25 cellular contexts compared by ENCODE assay signal in the genomic region with DNA sequence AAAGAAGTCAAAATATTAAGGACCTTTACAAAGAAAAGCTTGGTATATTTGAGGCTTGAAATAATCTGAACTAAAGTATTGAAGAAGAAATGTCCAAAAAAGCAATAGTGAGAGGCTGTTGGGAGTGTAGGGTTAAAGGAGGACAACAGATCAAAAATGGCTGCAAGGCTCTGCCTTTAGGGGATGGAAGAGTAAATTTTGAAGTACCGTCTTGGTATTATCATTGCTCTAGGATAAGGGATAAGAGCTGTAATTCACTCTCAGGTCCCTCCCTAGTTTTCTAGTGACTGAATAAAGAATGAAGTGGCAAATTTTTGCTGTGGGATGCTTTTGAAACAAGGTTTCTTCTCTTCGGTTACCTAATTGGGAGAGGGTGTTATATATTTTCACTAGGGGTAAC. TPM values are rescaled to one million over a fixed set of nuclear protein-coding genes. Genes with fewer than 3 reads are reported as not detected.
DNase-seq lines count a peak whose midpoint lies in the region; ATAC-seq and TF ChIP-seq lines count a peak whose summit lies in the region.
"Had no signal": no experiment of that assay in that cellular context is flagged by ENCODE, and none has a peak within 500 bp of the region (broad histone marks: within the 10 kb centered on the region; RNA-seq: fewer than 3 reads in every experiment).

No MANE protein-coding gene starts in this region.

- H3K79me2 ChIP-seq in MM.1S (ENCODE audit: low read length), result peaks cover 97% of the 10 kb centered on the region

- TF ChIP-seq CTCF in MM.1S (IDR thresholded peaks at IDR 0.05; ENCODE audit: low read length) (no peak), vagina (IDR thresholded peaks at IDR 0.05) (no peak)

- peaks cover 42% of the 10 kb centered on the region for H3K4me1 Mint-ChIP-seq in activated CD4-positive, alpha-beta memory T cell treated with anti-CD3 and anti-CD28 coated beads, Interleukin-2, amount 10 ng/mL, durations not matched to agents 7 days and 5 days
- H3K4me1 Mint-ChIP-seq in activated CD4-positive, alpha-beta memory T cell treated with anti-CD3 and anti-CD28 coated beads for 36 hours (ENCODE audit: low read depth), result peaks cover 56% of the 10 kb centered on the region
- H3K4me1 Mint-ChIP-seq in activated naive CD8-positive, alpha-beta T cell treated with anti-CD3 and anti-CD28 coated beads, Interleukin-2, amount 50 U/mL, for 24 hours, result peaks cover 71% of the 10 kb centered on the region
- peaks cover 31 to 48% of the 10 kb centered on the region in 2 donors for H3K4me1 Mint-ChIP-seq in natural killer cell treated with Interleukin-12 subunit alpha and Interleukin-12 subunit beta and Interleukin-15 and Interleukin-18, amount 100 ng/mL, for 72 hours (ENCODE audit: low read depth in 2 of 2)

- H4K20me1 ChIP-seq in MM.1S (ENCODE audit: insufficient read depth, low read length), result no peaks in the 10 kb centered on the region

- no peak overlapping the region for H2AFZ ChIP-seq in MM.1S (ENCODE audit: low read length)

- POLR2A ChIA-PET in activated CD4-positive, alpha-beta memory T cell treated with anti-CD3 and anti-CD28 coated beads, Interleukin-2, amount 10 ng/mL, durations not matched to agents 7 days and 5 days (lab: Charles Lee), result interaction anchor here (1.2 to 3.1 kb wide), 3 partner anchors 30 to 39 kb away, joined by 3 to 21 read pairs (median 3); partner anchors contain the start of gene LEMD3
- POLR2A ChIA-PET in activated CD4-positive, alpha-beta memory T cell treated with anti-CD3 and anti-CD28 coated beads for 36 hours (lab: Charles Lee), result no interaction called here

- CTCF ChIA-PET in activated CD4-positive, alpha-beta memory T cell treated with anti-CD3 and anti-CD28 coated beads, Interleukin-2, amount 10 ng/mL, durations not matched to agents 7 days and 5 days (lab: Charles Lee), result interaction anchor here (0.6 to 2.4 kb wide), 3 partner anchors 24 to 116 kb away, joined by 3 to 13 read pairs (median 5); partner anchors contain the start of gene LEMD3
- CTCF ChIA-PET in activated CD4-positive, alpha-beta memory T cell treated with anti-CD3 and anti-CD28 coated beads for 36 hours (lab: Charles Lee), result no interaction called here

- no peak for ATAC-seq in activated naive CD8-positive, alpha-beta T cell treated with anti-CD3 and anti-CD28 coated beads, Interleukin-2, amount 50 U/mL, for 24 hours
- no peak for ATAC-seq in natural killer cell treated with Interleukin-12 subunit alpha and Interleukin-12 subunit beta and Interleukin-15 and Interleukin-18, amount 100 ng/mL, for 72 hours
- ATAC-seq: left lobe of liver, mucosa of descending colon had no signal

- H3K27ac ChIP-seq in MM.1S (ENCODE audit: low read length), result peak overlapping the region; percentile 57; the same call in 1 of the 2 replicates
- no peak overlapping the region for H3K27ac ChIP-seq in vagina
- H3K27ac ChIP-seq: esophagus muscularis mucosa, SK-N-MC, thoracic aorta had no signal

- H3K9me3 ChIP-seq in MM.1S (replicated peaks; ENCODE audit: insufficient read depth, low read length) (no peaks in the 10 kb centered on the region), vagina (no peaks in the 10 kb centered on the region)
- H3K9me3 ChIP-seq: esophagus muscularis mucosa, mucosa of descending colon, thoracic aorta had no signal

- H3K4me1 ChIP-seq in MM.1S (ENCODE audit: low read length) (peaks cover 71% of the 10 kb centered on the region), vagina (peaks cover 33% of the 10 kb centered on the region)

- H3K27me3 ChIP-seq in MM.1S (replicated peaks; ENCODE audit: insufficient read depth, low read length), result no peaks in the 10 kb centered on the region
- H3K27me3 ChIP-seq in vagina, result no peaks in the 10 kb centered on the region
- H3K27me3 ChIP-seq: esophagus muscularis mucosa had no signal

- H3K27me3 Mint-ChIP-seq in activated CD4-positive, alpha-beta memory T cell treated with anti-CD3 and anti-CD28 coated beads, Interleukin-2, amount 10 ng/mL, durations not matched to agents 7 days and 5 days, result no peaks in the 10 kb centered on the region
- no peaks in the 10 kb centered on the region for H3K27me3 Mint-ChIP-seq in activated CD4-positive, alpha-beta memory T cell treated with anti-CD3 and anti-CD28 coated beads for 36 hours
- H3K27me3 Mint-ChIP-seq in activated naive CD8-positive, alpha-beta T cell treated with anti-CD3 and anti-CD28 coated beads, Interleukin-2, amount 50 U/mL, for 24 hours, result no peaks in the 10 kb centered on the region
- H3K27me3 Mint-ChIP-seq in natural killer cell treated with Interleukin-12 subunit alpha and Interleukin-12 subunit beta and Interleukin-15 and Interleukin-18, amount 100 ng/mL, for 72 hours, result no peaks in the 10 kb centered on the region

- peak overlapping the region; percentile 82; the same call in 1 of the 2 replicates for H3K4me2 ChIP-seq in MM.1S (ENCODE audit: low read depth, low read length)

- intact Hi-C loops in activated CD4-positive, alpha-beta memory T cell treated with anti-CD3 and anti-CD28 coated beads for 36 hours (cut with micrococcal nuclease), result loop anchor here (2.0 kb wide), 1 partner anchor 39 kb away; the partner anchor contains the start of gene LEMD3
- intact Hi-C loops in vagina (cut with DNase I), result no loop called here

- peak overlapping the region; percentile 47 for H3K27ac Mint-ChIP-seq in activated CD4-positive, alpha-beta memory T cell treated with anti-CD3 and anti-CD28 coated beads, Interleukin-2, amount 10 ng/mL, durations not matched to agents 7 days and 5 days
- no peak overlapping the region for H3K27ac Mint-ChIP-seq in activated CD4-positive, alpha-beta memory T cell treated with anti-CD3 and anti-CD28 coated beads for 36 hours
- H3K27ac Mint-ChIP-seq in activated naive CD8-positive, alpha-beta T cell treated with anti-CD3 and anti-CD28 coated beads, Interleukin-2, amount 50 U/mL, for 24 hours, result peak overlapping the region; percentile 59
- peak overlapping the region; percentile 4 to 13 for H3K27ac Mint-ChIP-seq in natural killer cell treated with Interleukin-12 subunit alpha and Interleukin-12 subunit beta and Interleukin-15 and Interleukin-18, amount 100 ng/mL, for 72 hours
- H3K27ac Mint-ChIP-seq: HFFc6 had no signal

- H3K36me3 ChIP-seq in MM.1S (replicated peaks; ENCODE audit: insufficient read depth, low read length), result no peaks in the 10 kb centered on the region; the same call in 1 of the 2 replicates
- H3K36me3 ChIP-seq in vagina, result peaks cover 0 to 3% of the 10 kb centered on the region in 2 donors
- H3K36me3 ChIP-seq: thoracic aorta had no signal

- H3F3A ChIP-seq in MM.1S (ENCODE audit: insufficient read depth, low read length), result peaks cover 27% of the 10 kb centered on the region

- TF ChIP-seq POLR2A in vagina (IDR thresholded peaks at IDR 0.05), result no peak

- no peaks in the 10 kb centered on the region for H3K9me3 Mint-ChIP-seq in activated CD4-positive, alpha-beta memory T cell treated with anti-CD3 and anti-CD28 coated beads, Interleukin-2, amount 10 ng/mL, durations not matched to agents 7 days and 5 days
- H3K9me3 Mint-ChIP-seq in activated CD4-positive, alpha-beta memory T cell treated with anti-CD3 and anti-CD28 coated beads for 36 hours, result no peaks in the 10 kb centered on the region
- peaks cover 6% of the 10 kb centered on the region for H3K9me3 Mint-ChIP-seq in activated naive CD8-positive, alpha-beta T cell treated with anti-CD3 and anti-CD28 coated beads, Interleukin-2, amount 50 U/mL, for 24 hours
- no peaks in the 10 kb centered on the region for H3K9me3 Mint-ChIP-seq in natural killer cell treated with Interleukin-12 subunit alpha and Interleukin-12 subunit beta and Interleukin-15 and Interleukin-18, amount 100 ng/mL, for 72 hours
- H3K9me3 Mint-ChIP-seq: HFFc6 had no signal

- H3K4me3 ChIP-seq in MM.1S (ENCODE audit: low read length) (peak overlapping the region; percentile 39; the same call in 1 of the 2 replicates), vagina (no peak overlapping the region)
- H3K4me3 ChIP-seq: esophagus muscularis mucosa, mucosa of descending colon, SK-N-MC, thoracic aorta had no signal

- peaks cover 41% of the 10 kb centered on the region for H3K36me3 Mint-ChIP-seq in activated CD4-positive, alpha-beta memory T cell treated with anti-CD3 and anti-CD28 coated beads, Interleukin-2, amount 10 ng/mL, durations not matched to agents 7 days and 5 days (ENCODE audit: low read depth)
- H3K36me3 Mint-ChIP-seq in activated CD4-positive, alpha-beta memory T cell treated with anti-CD3 and anti-CD28 coated beads for 36 hours, result peaks cover 3% of the 10 kb centered on the region
- peaks cover 35% of the 10 kb centered on the region for H3K36me3 Mint-ChIP-seq in activated naive CD8-positive, alpha-beta T cell treated with anti-CD3 and anti-CD28 coated beads, Interleukin-2, amount 50 U/mL, for 24 hours (ENCODE audit: low read depth)
- H3K36me3 Mint-ChIP-seq in natural killer cell treated with Interleukin-12 subunit alpha and Interleukin-12 subunit beta and Interleukin-15 and Interleukin-18, amount 100 ng/mL, for 72 hours, result no peaks in the 10 kb centered on the region

- H3K9ac ChIP-seq in MM.1S (ENCODE audit: low read length), result no peak overlapping the region

- no peaks in the 10 kb centered on the region for H3K9me2 ChIP-seq in MM.1S (replicated peaks; ENCODE audit: insufficient read depth, low read length)

- no peak overlapping the region for H3K4me3 Mint-ChIP-seq in activated CD4-positive, alpha-beta memory T cell treated with anti-CD3 and anti-CD28 coated beads, Interleukin-2, amount 10 ng/mL, durations not matched to agents 7 days and 5 days
- no peak overlapping the region for H3K4me3 Mint-ChIP-seq in activated CD4-positive, alpha-beta memory T cell treated with anti-CD3 and anti-CD28 coated beads for 36 hours
- no peak overlapping the region for H3K4me3 Mint-ChIP-seq in activated naive CD8-positive, alpha-beta T cell treated with anti-CD3 and anti-CD28 coated beads, Interleukin-2, amount 50 U/mL, for 24 hours
- peak overlapping the region; percentile 7 for H3K4me3 Mint-ChIP-seq in natural killer cell treated with Interleukin-12 subunit alpha and Interleukin-12 subunit beta and Interleukin-15 and Interleukin-18, amount 100 ng/mL, for 72 hours
- H3K4me3 Mint-ChIP-seq: HFFc6 had no signal

- no peak for DNase-seq in activated CD4-positive, alpha-beta memory T cell treated with anti-CD3 and anti-CD28 coated beads, Interleukin-2, amount 10 ng/mL, durations not matched to agents 7 days and 5 days
- DNase-seq in activated CD4-positive, alpha-beta memory T cell treated with anti-CD3 and anti-CD28 coated beads for 36 hours, result no peak
- DNase-seq in MM.1S (no peak), medulla oblongata (ENCODE audit: extremely low spot score) (no peak), vagina (ENCODE audit: extremely low spot score in 2 of 2) (no peak), kidney tubule cell (ENCODE audit: low spot score) (no peak)
- DNase-seq in activated naive CD8-positive, alpha-beta T cell treated with anti-CD3 and anti-CD28 coated beads, Interleukin-2, amount 50 U/mL, for 24 hours, result no peak
- no peak for DNase-seq in natural killer cell treated with Interleukin-12 subunit alpha and Interleukin-12 subunit beta and Interleukin-15 and Interleukin-18, amount 100 ng/mL, for 72 hours (ENCODE audit: low spot score)
- DNase-seq: ACHN; activated CD4-positive, alpha-beta T cell treated with anti-CD3 and anti-CD28 coated beads, Interleukin-2, amount 50 U/mL, for 48 hours; amygdala; DMS79; HFFc6; mucosa of descending colon; NCI-H1048; NCI-H2029; NCI-H446; NK-92 treated with Interleukin-12 subunit alpha and Interleukin-12 subunit beta, amount 100 ng/mL, for 24 hours; occipital lobe; retina; stimulated activated CD8-positive, alpha-beta memory T cell treated with anti-CD3 and anti-CD28 coated beads, Interleukin-4, amount 100 ng/mL, for 48 hours had no signal

RNA-seq across cellular contexts. Expression of gene LEMD3, which starts 38.7 kb away (rescaled TPM):
- 10 to 100 TPM; 32.0 to 35.4 TPM for total RNA-seq in activated CD4-positive, alpha-beta memory T cell treated with anti-CD3 and anti-CD28 coated beads, Interleukin-2, amount 10 ng/mL, durations not matched to agents 7 days and 5 days
- 10 to 100 TPM; 16.5 to 19.5 TPM for total RNA-seq in activated CD4-positive, alpha-beta memory T cell treated with anti-CD3 and anti-CD28 coated beads for 36 hours
- 10 to 100 TPM; 39.4 to 39.9 TPM for total RNA-seq in natural killer cell treated with Interleukin-12 subunit alpha and Interleukin-12 subunit beta and Interleukin-15 and Interleukin-18, amount 100 ng/mL, for 72 hours
- total RNA-seq in vagina, result 35.8 TPM
